Comparison of ENCODE assay signal across 1 cellular context in genomic region chr21:17578162-17578561, GRCh38.
TF ChIP-seq lines count a peak whose summit lies in the region.

No MANE protein-coding gene starts in this region.

TF ChIP-seq in GM23338, 12 proteins besides CTCF, POLR2A, EP300 and RAD21 (continued from another document):
- TF ChIP-seq ZNF462 (CRISPR knock-in tag; IDR thresholded peaks at IDR 0.05) (no peak), POLR2AphosphoS5 (IDR thresholded peaks at IDR 0.05; ENCODE audit: low read depth) (no peak), EZH2phosphoT487 (IDR thresholded peaks at IDR 0.05; ENCODE audit: unreplicated experiment) (no peak)
